20 cellular contexts compared by ENCODE assay signal in the genomic region with DNA sequence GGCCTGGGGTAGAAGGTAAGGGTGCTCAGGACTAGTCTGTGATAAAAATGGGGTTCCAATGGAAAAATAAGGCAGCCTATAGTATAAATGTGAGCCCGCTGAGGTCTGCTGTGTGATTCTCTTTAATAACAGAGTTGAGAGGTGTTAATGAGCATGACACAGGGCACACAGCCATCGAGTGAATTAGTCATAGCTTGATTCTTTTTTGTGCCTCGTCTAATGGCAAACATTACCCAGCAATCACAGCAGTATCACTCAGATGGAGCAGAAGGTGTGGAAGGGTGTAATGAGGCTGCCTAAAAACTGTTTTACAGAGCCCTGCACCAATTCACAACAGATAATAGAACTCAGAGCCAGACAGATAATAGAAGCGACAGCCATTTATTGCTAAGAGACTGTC.
DNase-seq lines count a peak whose midpoint lies in the region; TF ChIP-seq lines count a peak whose summit lies in the region.
"Had no signal": no experiment of that assay in that cellular context is flagged by ENCODE, and none has a peak within 500 bp of the region (broad histone marks: within the 10 kb centered on the region; RNA-seq: fewer than 3 reads in every experiment).

No MANE protein-coding gene starts in this region.

- TF ChIP-seq EP300 in neural cell (conservative IDR thresholded peaks at IDR 0.05; ENCODE audit: poor library complexity, severe bottlenecking) = no peak

- no peak for TF ChIP-seq RAD21 in neural cell (conservative IDR thresholded peaks at IDR 0.05)

- no peak overlapping the region for H3K9ac ChIP-seq in neural cell (ENCODE audit: low read length)

- peak; percentile 10 for DNase-seq in NCI-H2171 treated with DMSO at 0.1 percent for 48 hours (lab: John Stamatoyannopoulos, UW)
- no peak for DNase-seq in NCI-H2171 (lab: John Stamatoyannopoulos, UW)
- DNase-seq in NCI-H1436 (lab: John Stamatoyannopoulos, UW) = peak; percentile 40
- peak; percentile 40 for DNase-seq in astrocyte of the hippocampus (ENCODE audit: low read depth, low spot score)
- no peak for DNase-seq in kidney tubule cell (ENCODE audit: low spot score)
- no peak for DNase-seq in pons (ENCODE audit: low spot score)
- no peak for DNase-seq in NCI-H748 (lab: John Stamatoyannopoulos, UW; ENCODE audit: unreplicated experiment)
- DNase-seq: 8988T; CD4-positive, CD25-positive, alpha-beta regulatory T cell; COR-L47; DMS 273 treated with DMSO at 0.1 percent for 48 hours; DND-41; H7; HFFc6; KG1; NCI-H446; NCI-H526 treated with DMSO at 0.1 percent for 48 hours; OCI-M1; Right ventricle myocardium superior had no signal

- no peak overlapping the region for H2AFZ ChIP-seq in neural cell (ENCODE audit: low read depth, low read length)

- H3K36me3 ChIP-seq in neural cell (ENCODE audit: insufficient read depth, low read length) = no peaks in the 10 kb centered on the region

- H3K79me2 ChIP-seq in neural cell (replicated peaks; ENCODE audit: insufficient read depth, low read length) = no peaks in the 10 kb centered on the region

- H4K20me1 ChIP-seq in neural cell (ENCODE audit: insufficient read depth) = no peaks in the 10 kb centered on the region

- H3K9me3 ChIP-seq in neural cell (ENCODE audit: low read length) = no peaks in the 10 kb centered on the region

- no peaks in the 10 kb centered on the region for H3K9me2 ChIP-seq in neural cell (ENCODE audit: insufficient read depth, low read length)

- no peak overlapping the region for H3K27ac ChIP-seq in neural cell (ENCODE audit: low read length)

- H3K4me2 ChIP-seq in neural cell (ENCODE audit: low read length) = no peak overlapping the region

- no peaks in the 10 kb centered on the region for H3K27me3 ChIP-seq in neural cell (ENCODE audit: insufficient read depth, low read depth, low read length)

- no peak overlapping the region for H3K4me3 ChIP-seq in neural cell (ENCODE audit: low read length)

- TF ChIP-seq CTCF in neural cell (IDR thresholded peaks at IDR 0.05; ENCODE audit: poor library complexity, severe bottlenecking) = no peak

- no peaks in the 10 kb centered on the region for H3F3A ChIP-seq in neural cell (ENCODE audit: insufficient read depth, low read length, poor library complexity, severe bottlenecking)

TF ChIP-seq in neural cell, 6 proteins besides CTCF, POLR2A, EP300 and RAD21:
- peak; percentile 15 for TF ChIP-seq REST (IDR thresholded peaks at IDR 0.05; ENCODE audit: borderline replicate concordance)
- TF ChIP-seq POLR2AphosphoS5 (IDR thresholded peaks at IDR 0.05) = peak; percentile 14
- no peak for TF ChIP-seq EZH2 (IDR thresholded peaks at IDR 0.05; ENCODE audit: borderline replicate concordance, insufficient read depth, low read length, poor library complexity, severe bottlenecking)
- no peak for TF ChIP-seq SMC3 (conservative IDR thresholded peaks at IDR 0.05; ENCODE audit: poor library complexity)
- TF ChIP-seq TAF1 (IDR thresholded peaks at IDR 0.05; ENCODE audit: low read depth) = no peak
- TF ChIP-seq MXI1 (conservative IDR thresholded peaks at IDR 0.05; ENCODE audit: poor library complexity, severe bottlenecking) = no peak

Comparison
In these comparisons a context has a peak if more than half of its experiments do, and no peak if none do; other contexts are left out.
1. DNase-seq: peak in NCI-H2171 treated with DMSO at 0.1 percent for 48 hours (single experiment), NCI-H1436 (single experiment) and astrocyte of the hippocampus (single experiment); none in NCI-H2171 (single experiment), kidney tubule cell (single experiment), pons (single experiment) and NCI-H748 (single experiment).